Comparison of ENCODE assay signal across 14 cellular contexts in genomic region chr9:126421567-126422428, GRCh38.
DNase-seq lines count a peak whose midpoint lies in the region; ATAC-seq and TF ChIP-seq lines count a peak whose summit lies in the region.
"Had no signal": no experiment of that assay in that cellular context is flagged by ENCODE, and none has a peak within 500 bp of the region (broad histone marks: within the 10 kb centered on the region; RNA-seq: fewer than 3 reads in every experiment).

No MANE protein-coding gene starts in this region.

- no peaks in the 10 kb centered on the region for H3K27me3 ChIP-seq in thyroid gland
- H3K27me3 ChIP-seq: tibial nerve had no signal

- 28 to 59% methylated on average over 23 to 25 of the region's 25 CpGs for WGBS in thyroid gland, 2 donors

- intact Hi-C loops in Right ventricle myocardium superior (cut with DNase I) (no loop called here), left cardiac atrium (cut with DNase I) (no loop called here), thyroid gland (cut with DNase I) (no loop called here)

- ATAC-seq in Right ventricle myocardium superior (ENCODE audit: poor library complexity) (peak; percentile 42), left cardiac atrium (no peak), GM18502 (IDR thresholded peaks at IDR 0.05; ENCODE audit: poor library complexity, unreplicated experiment) (no peak), HG02840 (IDR thresholded peaks at IDR 0.05; ENCODE audit: low FRiP score, unreplicated experiment) (no peak)

- no peaks in the 10 kb centered on the region for H3K9me3 ChIP-seq in thyroid gland
- H3K9me3 ChIP-seq: tibial nerve had no signal

- H3K4me1 ChIP-seq in thyroid gland: peaks cover 35 to 42% of the 10 kb centered on the region in 2 donors

- peak overlapping the region; percentile 75 to 93 (median 84) for H3K27ac ChIP-seq in thyroid gland

- peak in 1 of 2 donors; percentile 64 for TF ChIP-seq POLR2A in thyroid gland (IDR thresholded peaks at IDR 0.05)

- DNase-seq in Right ventricle myocardium superior: no peak
- no peak for DNase-seq in left cardiac atrium
- DNase-seq in NCI-H69 (lab: John Stamatoyannopoulos, UW): peak; percentile 89
- DNase-seq in iPS-NIHi11 (ENCODE audit: low spot score): peak; percentile 42
- peak; percentile 84 to 86 for DNase-seq in thyroid gland
- DNase-seq in inferior parietal cortex (ENCODE audit: extremely low spot score): no peak
- DNase-seq: activated CD4-positive, alpha-beta T cell treated with anti-CD3 and anti-CD28 coated beads, Interleukin-2, amount 50 U/mL, for 4 hours; activated effector memory CD4-positive, alpha-beta T cell treated with anti-CD3 and anti-CD28 coated beads, Interleukin-2, amount 50 U/mL, for 16 hours; effector memory CD4-positive, alpha-beta T cell; NCI-H226; stimulated activated CD4-positive, alpha-beta T cell treated with anti-CD3 and anti-CD28 coated beads, Interleukin-1b, Interleukin-23, amount 100 ng/mL, for 48 hours had no signal

- no peak overlapping the region for H3K4me3 ChIP-seq in thyroid gland (replicated peaks in 1 of 3)
- H3K4me3 ChIP-seq: tibial nerve had no signal

- TF ChIP-seq CTCF in thyroid gland (IDR thresholded peaks at IDR 0.05): no peak

- no peaks in the 10 kb centered on the region for H3K36me3 ChIP-seq in thyroid gland

Comparison
In these comparisons a context has a peak if more than half of its experiments do, and no peak if none do; other contexts are left out.
1. DNase-seq: peak in NCI-H69 (single experiment), iPS-NIHi11 (single experiment) and thyroid gland (2 of 2); none in Right ventricle myocardium superior (single experiment), left cardiac atrium (single experiment) and inferior parietal cortex (single experiment).